22 cellular contexts compared by ENCODE assay signal in genomic region chrX:19565605-19566004, GRCh38. TPM values are rescaled to one million over a fixed set of nuclear protein-coding genes. Genes with fewer than 3 reads are reported as not detected.
DNase-seq lines count a peak whose midpoint lies in the region; ATAC-seq and TF ChIP-seq lines count a peak whose summit lies in the region.
"Had no signal": no experiment of that assay in that cellular context is flagged by ENCODE, and none has a peak within 500 bp of the region (broad histone marks: within the 10 kb centered on the region; RNA-seq: fewer than 3 reads in every experiment).

No MANE protein-coding gene starts in this region.

- H3K27ac Mint-ChIP-seq in CD4-positive, alpha-beta memory T cell, result peak overlapping the region in 4 of 7 donors; percentile 2 to 30 (median 4)
- H3K27ac Mint-ChIP-seq in activated B cell treated with CpG ODN at 0.5 μM for 24 hours (peak overlapping the region; percentile 1), chondrocyte (ENCODE audit: unreplicated experiment) (peak overlapping the region; percentile 1)

- H3K27me3 Mint-ChIP-seq in CD4-positive, alpha-beta memory T cell, result no peaks in the 10 kb centered on the region
- H3K27me3 Mint-ChIP-seq in activated B cell treated with CpG ODN at 0.5 μM for 24 hours (no peaks in the 10 kb centered on the region), chondrocyte (ENCODE audit: low read depth) (no peaks in the 10 kb centered on the region)
- H3K27me3 Mint-ChIP-seq: activated T-helper 17 cell treated with anti-CD3 and anti-CD28 coated beads, Interleukin-2, amount 50 U/mL, for 72 hours; naive B cell had no signal

- peaks cover 9 to 55% of the 10 kb centered on the region in 2 donors for H3K36me3 Mint-ChIP-seq in CD4-positive, alpha-beta memory T cell
- H3K36me3 Mint-ChIP-seq in activated B cell treated with CpG ODN at 0.5 μM for 24 hours (ENCODE audit: low read depth), result peaks cover 44% of the 10 kb centered on the region
- H3K36me3 Mint-ChIP-seq in chondrocyte (ENCODE audit: low read depth), result peaks cover 4% of the 10 kb centered on the region
- H3K36me3 Mint-ChIP-seq: naive B cell had no signal

- CTCF ChIA-PET in CD4-positive, alpha-beta memory T cell (lab: Charles Lee; ENCODE audit: partially characterized antibody), result interaction anchor here (0.6 to 0.7 kb wide), 3 partner anchors 38 to 504 kb away, joined by 3 to 4 read pairs (median 4); no protein-coding TSS in a partner anchor
- CTCF ChIA-PET in activated B cell treated with CpG ODN at 0.5 μM for 24 hours (lab: Charles Lee), result no interaction called here

- H3K9me3 Mint-ChIP-seq in CD4-positive, alpha-beta memory T cell, result no peaks in the 10 kb centered on the region
- H3K9me3 Mint-ChIP-seq in activated B cell treated with CpG ODN at 0.5 μM for 24 hours (no peaks in the 10 kb centered on the region), chondrocyte (ENCODE audit: low read depth) (peaks cover 5% of the 10 kb centered on the region)
- H3K9me3 Mint-ChIP-seq: activated T-helper 17 cell treated with anti-CD3 and anti-CD28 coated beads, Interleukin-2, amount 50 U/mL, for 72 hours; naive B cell had no signal

- H3K4me3 Mint-ChIP-seq in CD4-positive, alpha-beta memory T cell, result no peak overlapping the region
- H3K4me3 Mint-ChIP-seq in activated B cell treated with CpG ODN at 0.5 μM for 24 hours, result no peak overlapping the region
- H3K4me3 Mint-ChIP-seq in chondrocyte (ENCODE audit: unreplicated experiment), result no peak overlapping the region
- H3K4me3 Mint-ChIP-seq: naive B cell had no signal

- no peak for TF ChIP-seq CTCF in activated B cell treated with CpG ODN at 0.5 μM for 24 hours (IDR thresholded peaks at IDR 0.05)
- TF ChIP-seq CTCF in chondrocyte (IDR thresholded peaks at IDR 0.05), result no peak
- no peak for TF ChIP-seq CTCF in tibial artery (IDR thresholded peaks at IDR 0.05)

- POLR2A ChIA-PET in CD4-positive, alpha-beta memory T cell (lab: Charles Lee; ENCODE audit: partially characterized antibody), result no interaction called here
- POLR2A ChIA-PET in activated B cell treated with CpG ODN at 0.5 μM for 24 hours (lab: Charles Lee), result interaction anchor here (0.6 to 0.7 kb wide), 2 partner anchors 17 to 282 kb away, joined by 3 to 4 read pairs; no protein-coding TSS in a partner anchor

- peaks cover 18 to 28% (median 27%) of the 10 kb centered on the region in 4 donors for H3K4me1 Mint-ChIP-seq in CD4-positive, alpha-beta memory T cell
- H3K4me1 Mint-ChIP-seq in activated B cell treated with CpG ODN at 0.5 μM for 24 hours, result peaks cover 22% of the 10 kb centered on the region
- peaks cover 18% of the 10 kb centered on the region for H3K4me1 Mint-ChIP-seq in chondrocyte (ENCODE audit: low read depth)

- peaks cover 3% of the 10 kb centered on the region for H3K36me3 ChIP-seq in CD4-positive, alpha-beta memory T cell (ENCODE audit: insufficient read depth, low read length)
- H3K36me3 ChIP-seq in tibial artery, result no peaks in the 10 kb centered on the region
- H3K36me3 ChIP-seq: ovary, right atrium auricular region had no signal

- H3K4me1 ChIP-seq in CD4-positive, alpha-beta memory T cell (ENCODE audit: insufficient read depth, low read length), result peaks cover 9% of the 10 kb centered on the region
- no peaks in the 10 kb centered on the region for H3K4me1 ChIP-seq in tibial artery
- H3K4me1 ChIP-seq: right atrium auricular region had no signal

- intact Hi-C loops in CD4-positive, alpha-beta memory T cell (cut with micrococcal nuclease), result no loop called here
- intact Hi-C loops in activated B cell treated with CpG ODN at 0.5 μM for 24 hours (cut with micrococcal nuclease) (no loop called here), tibial artery (cut with DNase I; ENCODE audit: low total_unique reads) (no loop called here)

- no peaks in the 10 kb centered on the region for H3K27me3 ChIP-seq in CD4-positive, alpha-beta memory T cell (ENCODE audit: insufficient read depth, low read length)
- no peaks in the 10 kb centered on the region for H3K27me3 ChIP-seq in tibial artery
- H3K27me3 ChIP-seq: ovary, right atrium auricular region, upper lobe of left lung had no signal

- no peak for ATAC-seq in activated B cell treated with CpG ODN at 0.5 μM for 24 hours (ENCODE audit: low read depth)

- no peaks in the 10 kb centered on the region for H3K9me3 ChIP-seq in CD4-positive, alpha-beta memory T cell (ENCODE audit: control insufficient read depth in 1 of 2, low read length in 2 of 2)
- H3K9me3 ChIP-seq in tibial artery, result no peaks in the 10 kb centered on the region
- H3K9me3 ChIP-seq: ovary, right atrium auricular region, upper lobe of left lung had no signal

- DNase-seq in NCI-H82 (lab: John Stamatoyannopoulos, UW) (peak; percentile 1), NCI-H82 treated with DMSO at 0.1 percent for 48 hours (lab: John Stamatoyannopoulos, UW; ENCODE audit: unreplicated experiment) (no peak), activated B cell treated with CpG ODN at 0.5 μM for 24 hours (no peak), chondrocyte (ENCODE audit: low spot score) (no peak), SIG-M5 (lab: John Stamatoyannopoulos, UW) (no peak), tibial artery (no peak), occipital lobe (lab: John Stamatoyannopoulos, UW) (no peak)
- no peak for DNase-seq in CD4-positive, alpha-beta memory T cell
- DNase-seq: DMS79, mesenchymal stem cell, naive B cell, NCI-H510A, ovary, upper lobe of left lung had no signal

- no peak overlapping the region for H3K27ac ChIP-seq in CD4-positive, alpha-beta memory T cell (ENCODE audit: low read depth, low read length)
- H3K27ac ChIP-seq in tibial artery, result no peak overlapping the region
- H3K27ac ChIP-seq: 22Rv1, ovary, upper lobe of left lung, VCaP had no signal

- no peak overlapping the region for H3K4me3 ChIP-seq in CD4-positive, alpha-beta memory T cell (ENCODE audit: low read length in 2 of 2)
- H3K4me3 ChIP-seq in tibial artery, result no peak overlapping the region
- H3K4me3 ChIP-seq: GM23248, ovary, right atrium auricular region, SK-N-MC, upper lobe of left lung had no signal

RNA-seq across cellular contexts. Expression of gene MAP3K15, which starts 50.3 kb away (rescaled TPM):
- not detected for total RNA-seq in CD4-positive, alpha-beta memory T cell
- not detected for polyA plus RNA-seq in CD4-positive, alpha-beta memory T cell
- total RNA-seq in activated B cell treated with CpG ODN at 0.5 μM for 24 hours (0.11 TPM in 1 of 2 replicates, not detected in the other), chondrocyte (0.18 to 0.22 TPM in 2 of 3 replicates, not detected in the other), occipital lobe (1.4 TPM)
- total RNA-seq: cardiac septum, GM23248, right atrium auricular region, RPMI7951 had no signal
- polyA plus RNA-seq: GM23248 had no signal
